In genomic region chr12:76802060-76802459, GRCh38 we compare ENCODE assay signal across 38 cellular contexts.
"Had no signal": no experiment of that assay in that cellular context is flagged by ENCODE, and none has a peak within 500 bp of the region (broad histone marks: within the 10 kb centered on the region; RNA-seq: fewer than 3 reads in every experiment).

No MANE protein-coding gene starts in this region.

- H3K27me3 Mint-ChIP-seq: activated B cell treated with CpG ODN at 0.5 μM for 24 hours; activated CD4-positive, alpha-beta memory T cell treated with anti-CD3 and anti-CD28 coated beads for 36 hours; activated CD4-positive, alpha-beta T cell treated with anti-CD3 and anti-CD28 coated beads, Interleukin-2, amount 10 ng/mL, durations not matched to agents 24 days and 14 days; activated CD8-positive, alpha-beta T cell treated with anti-CD3 and anti-CD28 coated beads for 36 hours; activated naive CD4-positive, alpha-beta T cell treated with anti-CD3 and anti-CD28 coated beads, Interleukin-2, amount 10 ng/mL, durations not matched to agents 7 days and 5 days; activated naive CD4-positive, alpha-beta T cell treated with anti-CD3 and anti-CD28 coated beads, Interleukin-2, amount 50 U/mL, for 24 hours; activated naive CD8-positive, alpha-beta T cell; activated naive CD8-positive, alpha-beta T cell treated with anti-CD3 and anti-CD28 coated beads, Interleukin-2, amount 10 ng/mL, durations not matched to agents 7 days and 5 days; activated naive CD8-positive, alpha-beta T cell treated with anti-CD3 and anti-CD28 coated beads, Interleukin-2, amount 50 U/mL, for 24 hours; brain; central memory CD8-positive, alpha-beta T cell had no signal

- FAIRE-seq: bronchial epithelial cell, TTC549 had no signal

- H3K27me3 ChIP-seq: ascending aorta, cardiac muscle cell had no signal

- H3K9me3 ChIP-seq: ascending aorta had no signal

- ATAC-seq: activated CD8-positive, alpha-beta T cell treated with anti-CD3 and anti-CD28 coated beads for 36 hours; activated naive CD8-positive, alpha-beta T cell treated with anti-CD3 and anti-CD28 coated beads, Interleukin-2, amount 50 U/mL, for 24 hours; activated T-cell treated with anti-CD3 and anti-CD28 coated beads, Interleukin-2, amount 50 U/mL, for 4 hours; activated T-cell treated with anti-CD3 and anti-CD28 coated beads, Interleukin-2, amount 50 U/mL, for 72 hours had no signal

- H3K4me1 Mint-ChIP-seq: activated B cell treated with CpG ODN at 0.5 μM for 24 hours; activated naive CD8-positive, alpha-beta T cell treated with anti-CD3 and anti-CD28 coated beads, Interleukin-2, amount 50 U/mL, for 24 hours; brain had no signal

- DNase-seq: activated B cell treated with CpG ODN at 0.5 μM for 24 hours; activated CD4-positive, alpha-beta memory T cell treated with anti-CD3 and anti-CD28 coated beads for 36 hours; activated CD4-positive, alpha-beta T cell treated with anti-CD3 and anti-CD28 coated beads for 4 hours; activated CD4-positive, alpha-beta T cell treated with anti-CD3 and anti-CD28 coated beads, Interleukin-2, amount 10 ng/mL, durations not matched to agents 24 days and 14 days; activated CD4-positive, alpha-beta T cell treated with anti-CD3 and anti-CD28 coated beads, Interleukin-2, amount 50 U/mL, for 1 hour; activated CD4-positive, alpha-beta T cell treated with anti-CD3 and anti-CD28 coated beads, Interleukin-2, amount 50 U/mL, for 4 hours; activated CD4-positive, CD25-positive, alpha-beta regulatory T cell treated with anti-CD3 and anti-CD28 coated beads, Interleukin-2, amount 50 U/mL, for 72 hours; activated CD8-positive, alpha-beta memory T cell treated with anti-CD3 and anti-CD28 coated beads, Interleukin-2, amount 50 U/mL, for 4 hours; activated CD8-positive, alpha-beta T cell treated with anti-CD3 and anti-CD28 coated beads for 36 hours; activated effector memory CD4-positive, alpha-beta T cell treated with Interleukin-2 at 50 U/mL for 16 hours; activated gamma-delta T cell; activated naive CD4-positive, alpha-beta T cell treated with anti-CD3 and anti-CD28 coated beads, Interleukin-2, amount 10 ng/mL, durations not matched to agents 7 days and 5 days; activated naive CD4-positive, alpha-beta T cell treated with Interleukin-2 at 50 U/mL for 16 hours; activated naive CD8-positive, alpha-beta T cell treated with anti-CD3 and anti-CD28 coated beads, Interleukin-2, amount 10 ng/mL, durations not matched to agents 7 days and 5 days; activated naive CD8-positive, alpha-beta T cell treated with anti-CD3 and anti-CD28 coated beads, Interleukin-2, amount 50 U/mL, for 24 hours; activated T-cell treated with anti-CD3 and anti-CD28 coated beads for 4 hours; activated T-cell treated with anti-CD3 and anti-CD28 coated beads, Interleukin-2, amount 50 U/mL, for 1 hour; activated T-cell treated with anti-CD3 and anti-CD28 coated beads, Interleukin-2, amount 50 U/mL, for 4 hours; activated T-cell treated with anti-CD3 and anti-CD28 coated beads, Interleukin-2, amount 50 U/mL, for 72 hours; amygdala; anterior cingulate cortex; caudate nucleus; T-helper 1 cell; T-helper 2 cell; T-helper 9 cell had no signal

- H3K27ac ChIP-seq: ascending aorta, cardiac muscle cell, VCaP had no signal

- H3K4me1 ChIP-seq: ascending aorta had no signal

- H3K4me3 Mint-ChIP-seq: activated B cell treated with CpG ODN at 0.5 μM for 24 hours; activated CD4-positive, alpha-beta memory T cell treated with anti-CD3 and anti-CD28 coated beads for 36 hours; activated CD4-positive, alpha-beta T cell treated with anti-CD3 and anti-CD28 coated beads, Interleukin-2, amount 10 ng/mL, durations not matched to agents 24 days and 14 days; activated CD8-positive, alpha-beta T cell treated with anti-CD3 and anti-CD28 coated beads for 36 hours; activated naive CD4-positive, alpha-beta T cell treated with anti-CD3 and anti-CD28 coated beads, Interleukin-2, amount 10 ng/mL, durations not matched to agents 7 days and 5 days; activated naive CD4-positive, alpha-beta T cell treated with anti-CD3 and anti-CD28 coated beads, Interleukin-2, amount 50 U/mL, for 24 hours; activated naive CD8-positive, alpha-beta T cell; activated naive CD8-positive, alpha-beta T cell treated with anti-CD3 and anti-CD28 coated beads, Interleukin-2, amount 10 ng/mL, durations not matched to agents 7 days and 5 days; activated naive CD8-positive, alpha-beta T cell treated with anti-CD3 and anti-CD28 coated beads, Interleukin-2, amount 50 U/mL, for 24 hours; activated T-cell treated with anti-CD3 and anti-CD28 coated beads, Interleukin-2, amount 50 U/mL, for 4 hours; activated T-cell treated with anti-CD3 and anti-CD28 coated beads, Interleukin-2, amount 50 U/mL, for 72 hours; activated T-helper 1 cell treated with anti-CD3 and anti-CD28 coated beads, Interleukin-12 subunit alpha, Interleukin-12 subunit beta, Interleukin-2, Interleukin-4 antibody, amounts not matched to agents 30 ng/mL and 10 ng/mL and 1 ng/mL, durations not matched to agents 14 hours and 24 hours and 36 hours; brain; central memory CD8-positive, alpha-beta T cell; T-helper 1 cell treated with Interleukin-12 subunit alpha and Interleukin-12 subunit beta and Interleukin-4 antibody, amounts not matched to agents 30 μg/mL and 1 μg/mL, for 36 hours; T-helper 2 cell treated with Interferon-gamma antibody and Interleukin-4, amounts not matched to agents 5 μg/mL and 100 μg/mL, for 36 hours had no signal

- H3K4me3 ChIP-seq: ascending aorta, cardiac muscle cell had no signal

- H3K27ac Mint-ChIP-seq: activated B cell treated with CpG ODN at 0.5 μM for 24 hours; activated CD4-positive, alpha-beta memory T cell treated with anti-CD3 and anti-CD28 coated beads for 36 hours; activated CD4-positive, alpha-beta T cell treated with anti-CD3 and anti-CD28 coated beads, Interleukin-2, amount 10 ng/mL, durations not matched to agents 24 days and 14 days; activated CD8-positive, alpha-beta T cell treated with anti-CD3 and anti-CD28 coated beads for 36 hours; activated naive CD4-positive, alpha-beta T cell treated with anti-CD3 and anti-CD28 coated beads, Interleukin-2, amount 10 ng/mL, durations not matched to agents 7 days and 5 days; activated naive CD4-positive, alpha-beta T cell treated with anti-CD3 and anti-CD28 coated beads, Interleukin-2, amount 50 U/mL, for 24 hours; activated naive CD8-positive, alpha-beta T cell; activated naive CD8-positive, alpha-beta T cell treated with anti-CD3 and anti-CD28 coated beads, Interleukin-2, amount 10 ng/mL, durations not matched to agents 7 days and 5 days; activated naive CD8-positive, alpha-beta T cell treated with anti-CD3 and anti-CD28 coated beads, Interleukin-2, amount 50 U/mL, for 24 hours; activated T-cell treated with anti-CD3 and anti-CD28 coated beads, Interleukin-2, amount 50 U/mL, for 72 hours; activated T-helper 1 cell treated with anti-CD3 and anti-CD28 coated beads, Interleukin-12 subunit alpha, Interleukin-12 subunit beta, Interleukin-2, Interleukin-4 antibody, amounts not matched to agents 30 ng/mL and 10 ng/mL and 1 ng/mL, durations not matched to agents 14 hours and 24 hours and 36 hours; activated T-helper 2 cell treated with anti-CD3 and anti-CD28 coated beads, Interferon-gamma antibody, Interleukin-2, Interleukin-4, amounts not matched to agents 10 μg/mL and 5 μg/mL and 100 μg/mL, durations not matched to agents 14 hours and 24 hours and 36 hours; brain; T-helper 1 cell treated with Interleukin-12 subunit alpha and Interleukin-12 subunit beta and Interleukin-4 antibody, amounts not matched to agents 30 μg/mL and 1 μg/mL, for 36 hours; T-helper 2 cell treated with Interferon-gamma antibody and Interleukin-4, amounts not matched to agents 5 μg/mL and 100 μg/mL, for 36 hours had no signal
